In genomic region chr19:6476896-6477431, GRCh38 we compare ENCODE assay signal across 9 cellular contexts. TPM values are rescaled to one million over a fixed set of nuclear protein-coding genes. Genes with fewer than 3 reads are reported as not detected.
A peak's percentile ranks its signal among the peaks of the same experiment; 100 is the strongest.
DNase-seq lines count a peak whose midpoint lies in the region; ATAC-seq and TF ChIP-seq lines count a peak whose summit lies in the region.
"Had no signal": no experiment of that assay in that cellular context is flagged by ENCODE, and none has a peak within 500 bp of the region (broad histone marks: within the 10 kb centered on the region; RNA-seq: fewer than 3 reads in every experiment).

No MANE protein-coding gene starts in this region.

- H3K79me2 ChIP-seq in ACC112 (ENCODE audit: control insufficient read depth, insufficient read depth, low read length, unreplicated experiment) (no peaks in the 10 kb centered on the region), neural cell (replicated peaks; ENCODE audit: insufficient read depth, low read length) (no peaks in the 10 kb centered on the region)

- H4K20me1 ChIP-seq in neural cell (ENCODE audit: insufficient read depth), result no peaks in the 10 kb centered on the region

- H3K4me1 ChIP-seq in ACC112 (ENCODE audit: control insufficient read depth, insufficient read depth, low read length, unreplicated experiment) (no peaks in the 10 kb centered on the region), ascending aorta (no peaks in the 10 kb centered on the region), iPS DF 6.9 (ENCODE audit: control insufficient read depth, insufficient read depth, low read length) (no peaks in the 10 kb centered on the region; the same call in 1 of the 2 replicates)

- no peak for DNase-seq in ascending aorta (ENCODE audit: low spot score in 2 of 2)
- no peak for DNase-seq in iPS DF 6.9 (ENCODE audit: low read depth, low spot score)
- DNase-seq in T-helper 9 cell, result no peak
- no peak for DNase-seq in GDM1 (lab: John Stamatoyannopoulos, UW)
- DNase-seq in T-helper 2 cell, result no peak
- DNase-seq: activated B cell treated with CpG ODN at 0.5 μM for 24 hours had no signal

- no peak for TF ChIP-seq CTCF in ascending aorta (IDR thresholded peaks at IDR 0.05)
- no peak for TF ChIP-seq CTCF in neural cell (IDR thresholded peaks at IDR 0.05; ENCODE audit: poor library complexity, severe bottlenecking)

- H3K9me2 ChIP-seq in neural cell (ENCODE audit: insufficient read depth, low read length), result no peaks in the 10 kb centered on the region

- no peak for TF ChIP-seq RAD21 in neural cell (conservative IDR thresholded peaks at IDR 0.05)

- H2AFZ ChIP-seq in ACC112 (ENCODE audit: low read length, unreplicated experiment) (no peak overlapping the region), neural cell (ENCODE audit: low read depth, low read length) (no peak overlapping the region)

- no CpG with 5 or more reads among the region's 29 CpGs for WGBS in iPS DF 6.9 (ENCODE audit: insufficient coverage, insufficient read length)

- no peaks in the 10 kb centered on the region for H3K36me3 ChIP-seq in ACC112 (ENCODE audit: insufficient read depth, low read length)
- H3K36me3 ChIP-seq in ascending aorta, result no peaks in the 10 kb centered on the region
- no peaks in the 10 kb centered on the region for H3K36me3 ChIP-seq in iPS DF 6.9 (ENCODE audit: control insufficient read depth, insufficient read depth, low read length)
- no peaks in the 10 kb centered on the region for H3K36me3 ChIP-seq in neural cell (ENCODE audit: insufficient read depth, low read length)

- no peak for ATAC-seq in HG03135 (IDR thresholded peaks at IDR 0.05; ENCODE audit: unreplicated experiment)

- TF ChIP-seq EP300 in neural cell (conservative IDR thresholded peaks at IDR 0.05; ENCODE audit: poor library complexity, severe bottlenecking), result no peak

- H3K9me3 ChIP-seq in ascending aorta, result no peaks in the 10 kb centered on the region
- no peaks in the 10 kb centered on the region for H3K9me3 ChIP-seq in iPS DF 6.9 (ENCODE audit: control insufficient read depth, insufficient read depth, low read length)
- no peaks in the 10 kb centered on the region for H3K9me3 ChIP-seq in neural cell (ENCODE audit: low read length)

- H3K4me3 ChIP-seq in ACC112 (ENCODE audit: low read depth, low read length) (0 out of 2 replicates have a peak overlapping the region, but pooled peaks have one; percentile 16), ascending aorta (peak overlapping the region; percentile 4 to 29), iPS DF 6.9 (ENCODE audit: low read length) (peak overlapping the region; percentile 47; the same call in 1 of the 2 replicates), neural cell (ENCODE audit: low read length) (peak overlapping the region; percentile 62)

- peaks cover 19% of the 10 kb centered on the region; the same call in 1 of the 2 replicates for H3K27me3 ChIP-seq in ACC112 (ENCODE audit: insufficient read depth, low read length)
- peaks cover 11% of the 10 kb centered on the region for H3K27me3 ChIP-seq in ascending aorta
- H3K27me3 ChIP-seq in iPS DF 6.9 (ENCODE audit: control insufficient read depth, insufficient read depth, low read length), result no peaks in the 10 kb centered on the region
- peaks cover 17% of the 10 kb centered on the region for H3K27me3 ChIP-seq in neural cell (ENCODE audit: insufficient read depth, low read depth, low read length)

- intact Hi-C loops in ascending aorta (cut with DNase I), result no loop called here

- no peak overlapping the region for H3K4me2 ChIP-seq in neural cell (ENCODE audit: low read length)

- no peak overlapping the region for H3K27ac ChIP-seq in ACC112 (ENCODE audit: low read depth, low read length)
- H3K27ac ChIP-seq in ascending aorta, result no peak overlapping the region
- no peak overlapping the region for H3K27ac ChIP-seq in iPS DF 6.9 (ENCODE audit: low read length)
- H3K27ac ChIP-seq in neural cell (ENCODE audit: low read length), result no peak overlapping the region

- H3K9ac ChIP-seq in neural cell (ENCODE audit: low read length), result no peak overlapping the region

- H3F3A ChIP-seq in neural cell (ENCODE audit: insufficient read depth, low read length, poor library complexity, severe bottlenecking), result no peaks in the 10 kb centered on the region

TF ChIP-seq in neural cell, 6 proteins besides CTCF, POLR2A, EP300 and RAD21:
- TF ChIP-seq POLR2AphosphoS5 (IDR thresholded peaks at IDR 0.05) (no peak), EZH2 (IDR thresholded peaks at IDR 0.05; ENCODE audit: borderline replicate concordance, insufficient read depth, low read length, poor library complexity, severe bottlenecking) (no peak), TAF1 (IDR thresholded peaks at IDR 0.05; ENCODE audit: low read depth) (no peak), SMC3 (conservative IDR thresholded peaks at IDR 0.05; ENCODE audit: poor library complexity) (no peak), REST (IDR thresholded peaks at IDR 0.05; ENCODE audit: borderline replicate concordance) (no peak), MXI1 (conservative IDR thresholded peaks at IDR 0.05; ENCODE audit: poor library complexity, severe bottlenecking) (no peak)

RNA-seq across cellular contexts. Expression of gene DENND1C, which starts 4.6 kb away (rescaled TPM):
- total RNA-seq in ascending aorta, result 24.4 TPM
- polyA plus RNA-seq in neural cell, result 0.17 TPM in 1 of 2 replicates, not detected in the other
- not detected in 2 replicates for polyA minus RNA-seq in neural cell

RNA-seq across cellular contexts. Expression of gene CRB3, which starts 12.9 kb away (rescaled TPM):
- total RNA-seq in ascending aorta, result not detected
- 0.43 TPM in 1 of 2 replicates, not detected in the other for polyA plus RNA-seq in neural cell
- polyA minus RNA-seq in neural cell, result not detected in 2 replicates

RNA-seq across cellular contexts. Expression of gene SLC25A23, which starts 17.4 kb away (rescaled TPM):
- 56.5 TPM for total RNA-seq in ascending aorta
- 36.3 and 47.2 TPM in 2 replicates for polyA plus RNA-seq in neural cell
- polyA minus RNA-seq in neural cell, result 55.5 and 56.2 TPM in 2 replicates

RNA-seq across cellular contexts. Expression of gene TUBB4A, which starts 25.1 kb away (rescaled TPM):
- 0.75 TPM for total RNA-seq in ascending aorta
- 17.8 and 25.9 TPM in 2 replicates for polyA plus RNA-seq in neural cell
- polyA minus RNA-seq in neural cell, result 69.4 and 75.8 TPM in 2 replicates

RNA-seq across cellular contexts. Expression of gene SLC25A41, which starts 43.4 kb away (rescaled TPM):
- not detected for total RNA-seq in ascending aorta
- 3.8 and 4.2 TPM in 2 replicates for polyA plus RNA-seq in neural cell
- 1.2 and 1.5 TPM in 2 replicates for polyA minus RNA-seq in neural cell
